8 cellular contexts compared by ENCODE assay signal in the genomic region with DNA sequence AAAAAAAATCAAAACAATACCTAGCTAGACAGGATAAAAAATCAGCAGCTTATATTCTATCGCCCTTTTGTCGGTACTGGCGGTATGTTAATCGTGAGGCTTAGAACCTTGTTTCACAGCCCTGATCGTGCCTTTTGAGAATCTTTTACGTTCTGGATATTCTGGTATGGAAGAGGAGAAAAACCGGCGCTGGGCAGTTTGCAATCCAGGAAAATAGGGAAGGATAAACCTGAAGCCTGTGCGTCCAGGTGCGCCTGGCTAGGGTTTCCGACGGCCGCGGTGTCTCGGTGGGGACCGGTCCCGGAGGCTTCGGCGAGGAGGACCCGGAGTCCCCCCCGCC. TPM values are rescaled to one million over a fixed set of nuclear protein-coding genes. Genes with fewer than 3 reads are reported as not detected.
DNase-seq lines count a peak whose midpoint lies in the region; ATAC-seq and TF ChIP-seq lines count a peak whose summit lies in the region.

No MANE protein-coding gene starts in this region.

- no peak for DNase-seq in stimulated activated naive CD8-positive, alpha-beta T cell treated with anti-CD3 and anti-CD28 coated beads, Interleukin-15, Interleukin-2, amounts not matched to agents 100 U/mL and 50 U/mL, for 24 hours
- DNase-seq in chondrocyte (ENCODE audit: low spot score) (no peak), SHP77 (lab: John Stamatoyannopoulos, UW) (no peak), iPS-NIHi11 (ENCODE audit: low spot score) (no peak), substantia nigra (lab: John Stamatoyannopoulos, UW) (no peak), activated gamma-delta T cell treated with Interleukin-2 at 50 U/mL for 16 hours (no peak)

- no peaks in the 10 kb centered on the region for H3K9me3 Mint-ChIP-seq in stimulated activated naive CD8-positive, alpha-beta T cell treated with anti-CD3 and anti-CD28 coated beads, Interleukin-15, Interleukin-2, amounts not matched to agents 100 ng/mL and 50 ng/mL, for 24 hours
- no peaks in the 10 kb centered on the region for H3K9me3 Mint-ChIP-seq in chondrocyte (ENCODE audit: low read depth)

- no peak overlapping the region for H3K27ac Mint-ChIP-seq in stimulated activated naive CD8-positive, alpha-beta T cell treated with anti-CD3 and anti-CD28 coated beads, Interleukin-15, Interleukin-2, amounts not matched to agents 100 ng/mL and 50 ng/mL, for 24 hours
- H3K27ac Mint-ChIP-seq in chondrocyte (ENCODE audit: unreplicated experiment): no peak overlapping the region

- ATAC-seq in stimulated activated naive CD8-positive, alpha-beta T cell treated with anti-CD3 and anti-CD28 coated beads, Interleukin-15, Interleukin-2, amounts not matched to agents 100 U/mL and 50 U/mL, for 24 hours: no peak

- no peaks in the 10 kb centered on the region for H3K9me3 ChIP-seq in muscle layer of duodenum (ENCODE audit: control insufficient read depth in 1 of 2, low read length in 2 of 2)

- H3K27ac ChIP-seq in muscle layer of duodenum (ENCODE audit: low read length) (no peak overlapping the region), substantia nigra (ENCODE audit: low read depth, low read length, poor library complexity, severe bottlenecking) (no peak overlapping the region)

- H3K4me1 Mint-ChIP-seq in stimulated activated naive CD8-positive, alpha-beta T cell treated with anti-CD3 and anti-CD28 coated beads, Interleukin-15, Interleukin-2, amounts not matched to agents 100 ng/mL and 50 ng/mL, for 24 hours (ENCODE audit: low read depth): peaks cover 6% of the 10 kb centered on the region
- peaks cover 3% of the 10 kb centered on the region for H3K4me1 Mint-ChIP-seq in chondrocyte (ENCODE audit: low read depth)

- peak overlapping the region; percentile 59 to 79 for H3K4me3 ChIP-seq in muscle layer of duodenum (ENCODE audit: low read depth in 1 of 2, low read length in 2 of 2)

- peaks cover 0 to 9% of the 10 kb centered on the region in 2 donors for H3K4me1 ChIP-seq in muscle layer of duodenum (ENCODE audit: control insufficient read depth in 1 of 2, insufficient read depth in 2 of 2, low read length in 2 of 2)

- H3K27me3 Mint-ChIP-seq in stimulated activated naive CD8-positive, alpha-beta T cell treated with anti-CD3 and anti-CD28 coated beads, Interleukin-15, Interleukin-2, amounts not matched to agents 100 ng/mL and 50 ng/mL, for 24 hours: peaks cover 83% of the 10 kb centered on the region
- H3K27me3 Mint-ChIP-seq in chondrocyte (ENCODE audit: low read depth): peaks cover 75% of the 10 kb centered on the region

- H3K4me3 Mint-ChIP-seq in stimulated activated naive CD8-positive, alpha-beta T cell treated with anti-CD3 and anti-CD28 coated beads, Interleukin-15, Interleukin-2, amounts not matched to agents 100 ng/mL and 50 ng/mL, for 24 hours: peak overlapping the region; percentile 67
- H3K4me3 Mint-ChIP-seq in chondrocyte (ENCODE audit: unreplicated experiment): peak overlapping the region; percentile 65

- TF ChIP-seq CTCF in chondrocyte (IDR thresholded peaks at IDR 0.05): no peak

- no peaks in the 10 kb centered on the region for H3K36me3 Mint-ChIP-seq in stimulated activated naive CD8-positive, alpha-beta T cell treated with anti-CD3 and anti-CD28 coated beads, Interleukin-15, Interleukin-2, amounts not matched to agents 100 ng/mL and 50 ng/mL, for 24 hours (ENCODE audit: low read depth)
- no peaks in the 10 kb centered on the region for H3K36me3 Mint-ChIP-seq in chondrocyte (ENCODE audit: low read depth)

- no peaks in the 10 kb centered on the region for H3K36me3 ChIP-seq in muscle layer of duodenum (ENCODE audit: control insufficient read depth in 1 of 2, insufficient read depth in 2 of 2, low read length in 2 of 2)

- peaks cover 5% of the 10 kb centered on the region for H3K27me3 ChIP-seq in muscle layer of duodenum (ENCODE audit: low read depth, low read length)

RNA-seq across cellular contexts. Expression of a gene that starts 0.3 kb away (rescaled TPM):
- 0.75 to 1.3 TPM (median 1.1 TPM) in 3 replicates for total RNA-seq in chondrocyte

RNA-seq across cellular contexts. Expression of a gene that starts 17.6 kb away (rescaled TPM):
- 3.6 to 4.3 TPM (median 4.3 TPM) in 3 replicates for total RNA-seq in chondrocyte

RNA-seq across cellular contexts. Expression of a gene that starts 27.8 kb away (rescaled TPM):
- total RNA-seq in chondrocyte: 10.2 to 10.8 TPM (median 10.7 TPM) in 3 replicates

RNA-seq across cellular contexts. Expression of a gene that starts 39.8 kb away (rescaled TPM):
- total RNA-seq in chondrocyte: 80.2 to 90.5 TPM (median 84.3 TPM) in 3 replicates

RNA-seq across cellular contexts. Expression of a gene that starts 43.5 kb away (rescaled TPM):
- 3.1 to 4.6 TPM (median 4.5 TPM) in 3 replicates for total RNA-seq in chondrocyte
